Comparison of ENCODE assay signal across 21 cellular contexts in genomic region chr1:46362158-46362557, GRCh38. TPM values are rescaled to one million over a fixed set of nuclear protein-coding genes. Genes with fewer than 3 reads are reported as not detected.
DNase-seq lines count a peak whose midpoint lies in the region; TF ChIP-seq lines count a peak whose summit lies in the region.
"Had no signal": no experiment of that assay in that cellular context is flagged by ENCODE, and none has a peak within 500 bp of the region (broad histone marks: within the 10 kb centered on the region; RNA-seq: fewer than 3 reads in every experiment).

No MANE protein-coding gene starts in this region.

- H3K4me1 ChIP-seq in iPS-20b (ENCODE audit: insufficient read depth, low read length): peaks cover 14% of the 10 kb centered on the region; the same call in 1 of the 2 replicates
- H3K4me1 ChIP-seq in sigmoid colon: no peaks in the 10 kb centered on the region

- DNase-seq in D341Med (ENCODE audit: low spot score) (peak; percentile 47), NCI-H82 (lab: John Stamatoyannopoulos, UW) (peak; percentile 95), sigmoid colon (peak; percentile 5), RPMI8226 (no peak), T-helper 1 cell (no peak), germinal center (ENCODE audit: low spot score) (no peak)
- DNase-seq: 8988T; AML-193; CD8-positive, alpha-beta T cell; GDM1; GOT3; HCEC 1CT; IMR-90; NCI-H1105; NCI-H146; NCI-H2029; NCI-H2227 treated with DMSO at 0.1 percent for 48 hours; NCI-H510A; SHP77 had no signal

- no peak for TF ChIP-seq EP300 in sigmoid colon (IDR thresholded peaks at IDR 0.05)

- intact Hi-C loops in sigmoid colon (cut with DNase I): no loop called here

- H3K36me3 ChIP-seq in iPS-20b (ENCODE audit: insufficient read depth, low read depth, low read length) (peaks cover 44% of the 10 kb centered on the region), sigmoid colon (peaks cover 30 to 94% (median 44%) of the 10 kb centered on the region in 4 donors)

- H3K9ac ChIP-seq in iPS-20b (ENCODE audit: low read depth, low read length): peak overlapping the region; percentile 49; the same call in 1 of the 2 replicates

- H3K27ac ChIP-seq in iPS-20b (ENCODE audit: low read length) (peak overlapping the region; percentile 4), sigmoid colon (no peak overlapping the region)

- no peak for TF ChIP-seq POLR2A in sigmoid colon (IDR thresholded peaks at IDR 0.05)

- TF ChIP-seq CTCF in sigmoid colon (IDR thresholded peaks at IDR 0.05): no peak

- WGBS in sigmoid colon, 2 donors: 92% methylated on average over 3 of the region's 3 CpGs

- H3K9me3 ChIP-seq in iPS-20b (ENCODE audit: insufficient read depth, low read depth, low read length): no peaks in the 10 kb centered on the region
- no peaks in the 10 kb centered on the region for H3K9me3 ChIP-seq in sigmoid colon

- H3K4me3 ChIP-seq in iPS-20b (ENCODE audit: low read length) (peak overlapping the region; percentile 17; the same call in 1 of the 2 replicates), sigmoid colon (no peak overlapping the region)

- H3K27me3 ChIP-seq in iPS-20b (ENCODE audit: insufficient read depth, low read length): no peaks in the 10 kb centered on the region
- H3K27me3 ChIP-seq in sigmoid colon: no peaks in the 10 kb centered on the region

RNA-seq across cellular contexts. Expression of gene NSUN4, which starts 21.6 kb away (rescaled TPM):
- 10 to 100 TPM; 11.4 to 18.6 (median 15.0) TPM for total RNA-seq in sigmoid colon
- 10 to 100 TPM in 2 of 3 donors, 1 to 10 TPM in 1; 7.2 to 14.3 (median 10.6) TPM for polyA plus RNA-seq in sigmoid colon

RNA-seq across cellular contexts. Expression of gene FAAH, which starts 32.0 kb away (rescaled TPM):
- 10 to 100 TPM in 3 of 4 donors, 1 to 10 TPM in 1; 5.4 to 17.9 (median 13.5) TPM for total RNA-seq in sigmoid colon
- 10 to 100 TPM in 1 of 3 donors, 1 to 10 TPM in 2; 7.2 to 48.1 (median 7.8) TPM for polyA plus RNA-seq in sigmoid colon
- total RNA-seq: RPMI7951 had no signal

RNA-seq across cellular contexts. Expression of gene UQCRH, which starts 58.7 kb away (rescaled TPM):
- total RNA-seq in sigmoid colon: 100 to 1,000 TPM; 414 to 610 (median 491) TPM
- polyA plus RNA-seq in sigmoid colon: 1,000 to 10,000 TPM in 2 of 3 donors, 100 to 1,000 TPM in 1; 786 to 1,339 (median 1,078) TPM

RNA-seq across cellular contexts. Expression of gene LRRC41, which starts 58.7 kb away (rescaled TPM):
- 10 to 100 TPM; 55.1 to 65.2 (median 64.3) TPM for total RNA-seq in sigmoid colon
- polyA plus RNA-seq in sigmoid colon: 10 to 100 TPM; 21.0 to 36.0 (median 28.0) TPM

Comparison
In these comparisons a context has a peak if more than half of its experiments do, and no peak if none do; other contexts are left out.
1. DNase-seq: peak in D341Med (single experiment), NCI-H82 (single experiment) and sigmoid colon (single experiment); none in RPMI8226 (single experiment), T-helper 1 cell (0 of 5) and germinal center (single experiment).